In the genomic region with DNA sequence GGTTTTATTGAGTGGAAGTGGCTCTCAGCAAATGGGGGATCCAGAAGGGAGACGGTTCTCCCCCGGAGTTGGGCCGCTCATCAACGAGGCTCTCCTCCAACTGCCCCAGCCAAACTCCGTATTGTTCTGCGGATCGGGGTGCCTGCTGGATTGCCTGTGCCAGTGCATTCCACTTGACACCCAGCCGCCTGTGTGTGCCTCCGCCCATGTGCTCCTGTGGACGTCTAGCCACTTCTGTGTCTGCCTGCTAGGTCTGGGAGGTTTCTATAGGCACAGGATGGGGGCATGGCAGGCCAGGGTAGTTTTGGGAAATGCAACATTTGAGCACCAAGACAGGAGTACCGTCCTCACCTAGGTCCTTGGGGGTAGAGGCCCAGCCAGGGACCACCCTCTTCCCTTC, we compare ENCODE assay signal across 17 cellular contexts.
DNase-seq lines count a peak whose midpoint lies in the region; ATAC-seq and TF ChIP-seq lines count a peak whose summit lies in the region.
"Had no signal": no experiment of that assay in that cellular context is flagged by ENCODE, and none has a peak within 500 bp of the region (broad histone marks: within the 10 kb centered on the region; RNA-seq: fewer than 3 reads in every experiment).

No MANE protein-coding gene starts in this region.

- no peak for DNase-seq in stimulated activated naive CD8-positive, alpha-beta T cell treated with anti-CD3 and anti-CD28 coated beads, Interleukin-15, amount 100 ng/mL, for 72 hours
- no peak for DNase-seq in RWPE1 (ENCODE audit: low spot score)
- no peak for DNase-seq in mesenchymal stem cell
- DNase-seq in upper lobe of right lung: no peak
- DNase-seq in sigmoid colon: no peak
- no peak for DNase-seq in cerebellum (ENCODE audit: low spot score)
- no peak for DNase-seq in SIG-M5 (lab: John Stamatoyannopoulos, UW)
- DNase-seq: AML-193, Caco-2, H9, MM.1S, NCI-H1092, NCI-H1436 treated with DMSO at 0.1 percent for 48 hours, NCI-H2081 had no signal

- no peak overlapping the region for H3K14ac ChIP-seq in mesenchymal stem cell (ENCODE audit: low read length in 2 of 2)

- H2BK12ac ChIP-seq in mesenchymal stem cell (ENCODE audit: low read length in 2 of 2): no peak overlapping the region

- H3K4me1 Mint-ChIP-seq in stimulated activated naive CD8-positive, alpha-beta T cell treated with anti-CD3 and anti-CD28 coated beads, Interleukin-15, Interleukin-2, amounts not matched to agents 100 ng/mL and 50 ng/mL, for 24 hours (ENCODE audit: low read depth): peaks cover 88% of the 10 kb centered on the region
- peaks cover 71% of the 10 kb centered on the region for H3K4me1 Mint-ChIP-seq in stimulated activated naive CD8-positive, alpha-beta T cell treated with anti-CD3 and anti-CD28 coated beads, Interleukin-15, amount 100 ng/mL, for 72 hours

- no peak overlapping the region for H3K18ac ChIP-seq in mesenchymal stem cell (ENCODE audit: low read depth in 1 of 2, low read length in 2 of 2)

- no peak overlapping the region for H3K4ac ChIP-seq in mesenchymal stem cell (ENCODE audit: low read depth in 1 of 2, low read length in 2 of 2)

- POLR2A ChIA-PET in RWPE1 (lab: Yijun Ruan, JAX; ENCODE audit: low non-redundant PET): no interaction called here

- H2AFZ ChIP-seq in mesenchymal stem cell (ENCODE audit: low read depth, low read length): no peak overlapping the region

- H3K36me3 ChIP-seq in mesenchymal stem cell (ENCODE audit: control insufficient read depth in 1 of 2, insufficient read depth in 2 of 2, low read depth in 1 of 2, low read length in 2 of 2) (no peaks in the 10 kb centered on the region), upper lobe of right lung (no peaks in the 10 kb centered on the region), sigmoid colon (no peaks in the 10 kb centered on the region)

- H3K9me3 ChIP-seq in mesenchymal stem cell (ENCODE audit: control insufficient read depth, low read length): no peaks in the 10 kb centered on the region
- no peaks in the 10 kb centered on the region for H3K9me3 ChIP-seq in upper lobe of right lung
- H3K9me3 ChIP-seq in sigmoid colon: no peaks in the 10 kb centered on the region
- H3K9me3 ChIP-seq: Caco-2 had no signal

- no peak overlapping the region for H2BK120ac ChIP-seq in mesenchymal stem cell (ENCODE audit: low read depth, low read length)

- CTCF ChIA-PET in RWPE1 (lab: Yijun Ruan, JAX): no interaction called here

- no peaks in the 10 kb centered on the region for H3K27me3 ChIP-seq in mesenchymal stem cell (ENCODE audit: control insufficient read depth in 1 of 2, insufficient read depth in 1 of 2, low read length in 2 of 2)
- no peaks in the 10 kb centered on the region for H3K27me3 ChIP-seq in upper lobe of right lung
- H3K27me3 ChIP-seq in sigmoid colon: no peaks in the 10 kb centered on the region

- H3K4me1 ChIP-seq in mesenchymal stem cell (ENCODE audit: control insufficient read depth, insufficient read depth, low read depth, low read length): peaks cover 9% of the 10 kb centered on the region
- H3K4me1 ChIP-seq in upper lobe of right lung: peaks cover 4% of the 10 kb centered on the region
- peaks cover 0 to 14% (median 9%) of the 10 kb centered on the region in 4 donors for H3K4me1 ChIP-seq in sigmoid colon

- no peak overlapping the region for H2BK5ac ChIP-seq in mesenchymal stem cell (ENCODE audit: low read depth, low read length, poor library complexity, severe bottlenecking)

- H3K27ac ChIP-seq in RWPE1 (peak overlapping the region; percentile 82), mesenchymal stem cell (ENCODE audit: low read length, poor library complexity, severe bottlenecking) (no peak overlapping the region), upper lobe of right lung (no peak overlapping the region), sigmoid colon (no peak overlapping the region)

- H2AK5ac ChIP-seq in mesenchymal stem cell (ENCODE audit: low read length, severe bottlenecking): peak overlapping the region; percentile 61

- H4K8ac ChIP-seq in mesenchymal stem cell (ENCODE audit: low read length): no peak overlapping the region

- H4K91ac ChIP-seq in mesenchymal stem cell (ENCODE audit: low read length): no peak overlapping the region

- no peak overlapping the region for H3K4me2 ChIP-seq in mesenchymal stem cell (ENCODE audit: low read length, poor library complexity, severe bottlenecking)

- no peak overlapping the region for H3K23ac ChIP-seq in mesenchymal stem cell (ENCODE audit: low read length in 2 of 2)

- H3K4me3 ChIP-seq in mesenchymal stem cell (ENCODE audit: insufficient read depth in 1 of 2, low read depth in 1 of 2, low read length in 2 of 2) (no peak overlapping the region), upper lobe of right lung (no peak overlapping the region), sigmoid colon (no peak overlapping the region)

- H3K27ac Mint-ChIP-seq in stimulated activated naive CD8-positive, alpha-beta T cell treated with anti-CD3 and anti-CD28 coated beads, Interleukin-15, Interleukin-2, amounts not matched to agents 100 ng/mL and 50 ng/mL, for 24 hours: peak overlapping the region; percentile 82
- peak overlapping the region in 1 of 2 donors; percentile 5 for H3K27ac Mint-ChIP-seq in stimulated activated naive CD8-positive, alpha-beta T cell treated with anti-CD3 and anti-CD28 coated beads, Interleukin-15, amount 100 ng/mL, for 72 hours
- H3K27ac Mint-ChIP-seq: H9, IgD-negative memory B cell had no signal

- TF ChIP-seq CTCF in RWPE1 (conservative IDR thresholded peaks at IDR 0.05; ENCODE audit: low read depth) (no peak), upper lobe of right lung (IDR thresholded peaks at IDR 0.05) (no peak), sigmoid colon (IDR thresholded peaks at IDR 0.05) (no peak)

- no peaks in the 10 kb centered on the region for H3K27me3 Mint-ChIP-seq in stimulated activated naive CD8-positive, alpha-beta T cell treated with anti-CD3 and anti-CD28 coated beads, Interleukin-15, Interleukin-2, amounts not matched to agents 100 ng/mL and 50 ng/mL, for 24 hours
- H3K27me3 Mint-ChIP-seq in stimulated activated naive CD8-positive, alpha-beta T cell treated with anti-CD3 and anti-CD28 coated beads, Interleukin-15, amount 100 ng/mL, for 72 hours: no peaks in the 10 kb centered on the region
- H3K27me3 Mint-ChIP-seq: IgD-negative memory B cell had no signal

- ATAC-seq in stimulated activated naive CD8-positive, alpha-beta T cell treated with anti-CD3 and anti-CD28 coated beads, Interleukin-15, amount 100 ng/mL, for 72 hours: no peak
- ATAC-seq in upper lobe of right lung: peak; percentile 15
- ATAC-seq: Panc1 had no signal

- peak overlapping the region; percentile 18 for H3K4me3 Mint-ChIP-seq in stimulated activated naive CD8-positive, alpha-beta T cell treated with anti-CD3 and anti-CD28 coated beads, Interleukin-15, Interleukin-2, amounts not matched to agents 100 ng/mL and 50 ng/mL, for 24 hours
- peak overlapping the region in 1 of 2 donors; percentile 21 for H3K4me3 Mint-ChIP-seq in stimulated activated naive CD8-positive, alpha-beta T cell treated with anti-CD3 and anti-CD28 coated beads, Interleukin-15, amount 100 ng/mL, for 72 hours
- H3K4me3 Mint-ChIP-seq: H9 had no signal

- no peak overlapping the region for H2BK15ac ChIP-seq in mesenchymal stem cell (ENCODE audit: low read depth, poor library complexity, severe bottlenecking)

- peaks cover 35% of the 10 kb centered on the region for H3K9me3 Mint-ChIP-seq in stimulated activated naive CD8-positive, alpha-beta T cell treated with anti-CD3 and anti-CD28 coated beads, Interleukin-15, Interleukin-2, amounts not matched to agents 100 ng/mL and 50 ng/mL, for 24 hours
- H3K9me3 Mint-ChIP-seq in stimulated activated naive CD8-positive, alpha-beta T cell treated with anti-CD3 and anti-CD28 coated beads, Interleukin-15, amount 100 ng/mL, for 72 hours: peaks cover 33 to 62% of the 10 kb centered on the region in 2 donors

- TF ChIP-seq POLR2A in sigmoid colon (IDR thresholded peaks at IDR 0.05): no peak

- H3K9ac ChIP-seq in mesenchymal stem cell (ENCODE audit: low read length): no peak overlapping the region

- WGBS in mesenchymal stem cell: 98% methylated on average over 10 of the region's 11 CpGs
- 94 to 97% methylated on average over 11 of the region's 11 CpGs for WGBS in sigmoid colon, 2 donors

- peaks cover 75% of the 10 kb centered on the region for H3K36me3 Mint-ChIP-seq in stimulated activated naive CD8-positive, alpha-beta T cell treated with anti-CD3 and anti-CD28 coated beads, Interleukin-15, Interleukin-2, amounts not matched to agents 100 ng/mL and 50 ng/mL, for 24 hours (ENCODE audit: low read depth)

- H3K79me1 ChIP-seq in mesenchymal stem cell (replicated peaks; ENCODE audit: low read length, poor library complexity, severe bottlenecking): no peaks in the 10 kb centered on the region

- no peak for TF ChIP-seq EP300 in sigmoid colon (IDR thresholded peaks at IDR 0.05)

- intact Hi-C loops in upper lobe of right lung (cut with DNase I) (no loop called here), sigmoid colon (cut with DNase I) (loop anchor here (5.0 kb wide), 2 partner anchors 273 to 382 kb away; no protein-coding TSS in a partner anchor)
